ENCODE assay signal across 14 cellular contexts in the genomic region with DNA sequence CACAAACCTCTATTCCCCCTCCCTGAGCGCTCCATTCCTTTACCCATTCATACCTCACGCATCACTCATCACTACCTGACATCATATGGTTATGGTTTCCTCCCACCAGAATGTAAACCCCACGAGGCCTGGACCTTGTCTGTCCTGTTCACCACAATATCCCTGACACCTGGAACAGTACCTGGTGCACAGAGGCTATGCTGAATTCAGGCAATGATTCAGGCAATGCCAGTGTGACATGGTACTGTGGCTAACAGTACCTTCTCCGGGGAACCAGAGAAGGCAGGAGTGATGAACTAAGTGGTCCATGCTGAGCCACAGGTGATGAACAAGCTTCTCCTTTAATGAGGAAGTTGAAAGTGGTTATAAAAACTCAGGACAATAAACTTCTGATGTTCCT.
"Had no signal": no experiment of that assay in that cellular context is flagged by ENCODE, and none has a peak within 500 bp of the region (broad histone marks: within the 10 kb centered on the region; RNA-seq: fewer than 3 reads in every experiment).

No MANE protein-coding gene starts in this region.

- H3K4me1 ChIP-seq: adrenal gland, breast epithelium, left lung, stomach, vagina had no signal

- H3K36me3 ChIP-seq: adrenal gland, breast epithelium, vagina had no signal

- H3K27ac ChIP-seq: adrenal gland, breast epithelium, coronary artery, left lung, stomach, vagina had no signal

- H3K4me3 ChIP-seq: adrenal gland, breast epithelium, coronary artery, left lung, stomach, vagina had no signal

- DNase-seq: activated CD4-positive, alpha-beta T cell treated with anti-CD3 and anti-CD28 coated beads, Interleukin-2, amount 50 U/mL, for 4 hours; activated naive CD4-positive, alpha-beta T cell; adrenal gland; erythroblast; kidney; left lung; midbrain; occipital lobe; stimulated activated CD4-positive, alpha-beta T cell treated with anti-CD3 and anti-CD28 coated beads, Interleukin-2, amount 100 ng/mL, for 24 hours; stomach; trophoblast cell had no signal

- ATAC-seq: left lung had no signal

- H3K27me3 ChIP-seq: adrenal gland, breast epithelium, left lung, stomach, vagina had no signal

- H3K9me3 ChIP-seq: adrenal gland, breast epithelium, left lung, stomach, vagina had no signal
